17 cellular contexts compared by ENCODE assay signal in the genomic region with DNA sequence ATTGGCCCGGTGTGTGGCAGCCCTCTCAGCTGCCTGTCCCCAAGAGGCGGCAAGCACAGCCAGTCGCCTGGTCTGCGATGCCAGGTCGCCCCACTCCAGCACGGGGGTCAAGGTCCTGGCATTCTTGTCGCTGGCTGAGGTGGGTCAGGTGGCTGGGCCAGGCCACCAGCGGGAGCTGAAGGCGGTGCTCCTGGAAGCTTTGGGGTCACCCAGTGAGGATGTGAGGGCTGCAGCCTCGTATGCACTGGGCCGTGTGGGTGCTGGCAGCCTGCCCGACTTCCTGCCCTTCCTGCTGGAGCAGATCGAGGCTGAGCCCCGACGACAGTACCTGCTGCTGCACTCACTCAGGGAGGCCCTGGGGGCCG. TPM values are rescaled to one million over a fixed set of nuclear protein-coding genes. Genes with fewer than 3 reads are reported as not detected.
"Had no signal": no experiment of that assay in that cellular context is flagged by ENCODE, and none has a peak within 500 bp of the region (broad histone marks: within the 10 kb centered on the region; RNA-seq: fewer than 3 reads in every experiment).

No MANE protein-coding gene starts in this region.

- H3K4me3 ChIP-seq: colonic mucosa, esophagus squamous epithelium, suprapubic skin had no signal

- H3K9me3 ChIP-seq: colonic mucosa, esophagus squamous epithelium, suprapubic skin had no signal

- DNase-seq: activated CD4-positive, alpha-beta T cell treated with anti-CD3 and anti-CD28 coated beads, Interleukin-2, amount 50 U/mL, for 48 hours; activated effector memory CD4-positive, alpha-beta T cell treated with Interleukin-2 at 50 U/mL for 16 hours; activated naive CD4-positive, alpha-beta T cell treated with anti-CD3 and anti-CD28 coated beads, Interleukin-2, amount 50 U/mL, for 16 hours; activated T-cell treated with anti-CD3 and anti-CD28 coated beads, Interleukin-2, amount 50 U/mL, for 24 hours; amniotic stem cell; colonic mucosa; effector CD4-positive, alpha-beta T cell; esophagus squamous epithelium; immature natural killer cell; left colon; small intestine; T-helper 1 cell; T1000 had no signal

- FAIRE-seq: endothelial cell of umbilical vein, small intestine had no signal

- H3K27ac ChIP-seq: colonic mucosa, esophagus squamous epithelium, suprapubic skin, VCaP had no signal

- ATAC-seq: left colon had no signal

- H3K4me1 ChIP-seq: colonic mucosa, suprapubic skin had no signal

- H3K27me3 ChIP-seq: colonic mucosa, esophagus squamous epithelium, suprapubic skin had no signal

- H3K36me3 ChIP-seq: colonic mucosa had no signal

RNA-seq across cellular contexts. Expression of gene TMEM40, which starts 58.3 kb away (rescaled TPM):
- total RNA-seq: colonic mucosa, endothelial cell of umbilical vein, left colon, lung microvascular endothelial cell had no signal
- polyA plus RNA-seq: endothelial cell of umbilical vein had no signal
